ENCODE assay signal across 10 cellular contexts in the genomic region with DNA sequence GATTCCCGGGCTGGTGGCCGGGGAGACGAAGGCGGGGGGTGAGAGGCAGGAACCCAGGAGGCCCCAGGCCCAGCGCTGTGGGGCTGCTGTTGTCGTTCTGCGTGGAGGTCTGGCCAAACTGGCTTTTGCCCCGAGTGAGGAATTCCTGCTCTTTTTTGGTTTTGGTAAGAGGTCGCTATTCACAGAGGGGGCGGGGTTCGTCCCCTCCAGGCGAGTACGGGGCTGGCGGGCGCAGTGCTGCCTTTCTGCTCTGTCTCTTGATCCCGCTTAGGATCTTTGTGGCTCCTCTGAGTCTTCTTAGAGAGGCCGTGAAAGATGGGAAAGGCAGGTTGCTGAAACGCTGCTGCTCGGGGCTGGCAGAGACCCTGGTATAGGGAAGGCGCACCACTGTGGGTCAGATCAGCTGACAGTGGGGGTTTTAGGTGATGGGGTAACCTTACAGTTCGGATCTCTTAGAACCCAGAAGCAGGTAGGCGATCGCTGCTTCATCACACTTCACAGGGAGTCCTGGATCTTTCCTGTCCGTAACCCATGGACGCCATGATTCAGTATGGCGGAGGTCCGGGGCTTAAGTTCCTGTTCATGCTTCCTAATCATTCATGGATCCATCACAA.
DNase-seq lines count a peak whose midpoint lies in the region; ATAC-seq and TF ChIP-seq lines count a peak whose summit lies in the region.
"Had no signal": no experiment of that assay in that cellular context is flagged by ENCODE, and none has a peak within 500 bp of the region (broad histone marks: within the 10 kb centered on the region; RNA-seq: fewer than 3 reads in every experiment).

No MANE protein-coding gene starts in this region.

- H3K4me3 ChIP-seq in ascending aorta (peak overlapping the region; percentile 61 to 93), thoracic aorta (peak overlapping the region; percentile 80)

- H3K36me3 ChIP-seq in ascending aorta, result no peaks in the 10 kb centered on the region
- H3K36me3 ChIP-seq in thoracic aorta, result no peaks in the 10 kb centered on the region

- H3K4me1 Mint-ChIP-seq in activated CD4-positive, alpha-beta T cell treated with anti-CD3 and anti-CD28 coated beads, Interleukin-2, amount 10 ng/mL, durations not matched to agents 24 days and 14 days, result peaks cover 7% of the 10 kb centered on the region

- H3K9me3 ChIP-seq in ascending aorta (no peaks in the 10 kb centered on the region), thoracic aorta (no peaks in the 10 kb centered on the region)

- intact Hi-C loops in activated CD4-positive, alpha-beta T cell treated with anti-CD3 and anti-CD28 coated beads, Interleukin-2, amount 10 ng/mL, durations not matched to agents 24 days and 14 days (cut with micrococcal nuclease), result no loop called here
- intact Hi-C loops in ascending aorta (cut with DNase I), result no loop called here

- ATAC-seq in thoracic aorta (ENCODE audit: insufficient number of reproducible peaks, low FRiP score, low read depth) (no peak), GM21723 (IDR thresholded peaks at IDR 0.05; ENCODE audit: unreplicated experiment) (no peak)

- no peaks in the 10 kb centered on the region for H3K9me3 Mint-ChIP-seq in activated CD4-positive, alpha-beta T cell treated with anti-CD3 and anti-CD28 coated beads, Interleukin-2, amount 10 ng/mL, durations not matched to agents 24 days and 14 days

- peak overlapping the region; percentile 83 for H3K4me3 Mint-ChIP-seq in activated CD4-positive, alpha-beta T cell treated with anti-CD3 and anti-CD28 coated beads, Interleukin-2, amount 10 ng/mL, durations not matched to agents 24 days and 14 days

- H3K27me3 ChIP-seq in ascending aorta (no peaks in the 10 kb centered on the region), thoracic aorta (replicated peaks; ENCODE audit: insufficient read depth) (no peaks in the 10 kb centered on the region)

- DNase-seq in activated CD4-positive, alpha-beta T cell treated with anti-CD3 and anti-CD28 coated beads, Interleukin-2, amount 10 ng/mL, durations not matched to agents 24 days and 14 days, result no peak
- DNase-seq in activated CD4-positive, alpha-beta T cell treated with anti-CD3 and anti-CD28 coated beads, Interleukin-2, amount 50 U/mL, for 4 hours, result no peak
- DNase-seq in ascending aorta (ENCODE audit: low spot score in 2 of 2) (no peak), left kidney (ENCODE audit: low read depth, low spot score) (peak; percentile 64), thoracic aorta (ENCODE audit: low spot score) (no peak), A172 (ENCODE audit: low spot score) (no peak), dermis blood vessel endothelial cell (no peak)

- H3K27ac ChIP-seq in ascending aorta, result peak overlapping the region; percentile 5 to 50
- H3K27ac ChIP-seq in thoracic aorta, result peak overlapping the region in 1 of 2 donors; percentile 31
- H3K27ac ChIP-seq: C4-2B had no signal

- TF ChIP-seq CTCF in ascending aorta (IDR thresholded peaks at IDR 0.05) (no peak), thoracic aorta (IDR thresholded peaks at IDR 0.05) (no peak)

- H3K27ac Mint-ChIP-seq in activated CD4-positive, alpha-beta T cell treated with anti-CD3 and anti-CD28 coated beads, Interleukin-2, amount 10 ng/mL, durations not matched to agents 24 days and 14 days, result no peak overlapping the region
- H3K27ac Mint-ChIP-seq: progenitor cell of endocrine pancreas had no signal

- no peaks in the 10 kb centered on the region for H3K36me3 Mint-ChIP-seq in activated CD4-positive, alpha-beta T cell treated with anti-CD3 and anti-CD28 coated beads, Interleukin-2, amount 10 ng/mL, durations not matched to agents 24 days and 14 days (ENCODE audit: low read depth)

- H3K4me1 ChIP-seq in ascending aorta, result peaks cover 2% of the 10 kb centered on the region in 2 donors
- H3K4me1 ChIP-seq in thoracic aorta (ENCODE audit: control insufficient read depth in 1 of 2, low read depth in 2 of 2), result peaks cover 8 to 14% of the 10 kb centered on the region in 2 donors

- peaks cover 16% of the 10 kb centered on the region for H3K27me3 Mint-ChIP-seq in activated CD4-positive, alpha-beta T cell treated with anti-CD3 and anti-CD28 coated beads, Interleukin-2, amount 10 ng/mL, durations not matched to agents 24 days and 14 days
- H3K27me3 Mint-ChIP-seq: progenitor cell of endocrine pancreas had no signal
